ENCODE assay signal across 19 cellular contexts in the genomic region with DNA sequence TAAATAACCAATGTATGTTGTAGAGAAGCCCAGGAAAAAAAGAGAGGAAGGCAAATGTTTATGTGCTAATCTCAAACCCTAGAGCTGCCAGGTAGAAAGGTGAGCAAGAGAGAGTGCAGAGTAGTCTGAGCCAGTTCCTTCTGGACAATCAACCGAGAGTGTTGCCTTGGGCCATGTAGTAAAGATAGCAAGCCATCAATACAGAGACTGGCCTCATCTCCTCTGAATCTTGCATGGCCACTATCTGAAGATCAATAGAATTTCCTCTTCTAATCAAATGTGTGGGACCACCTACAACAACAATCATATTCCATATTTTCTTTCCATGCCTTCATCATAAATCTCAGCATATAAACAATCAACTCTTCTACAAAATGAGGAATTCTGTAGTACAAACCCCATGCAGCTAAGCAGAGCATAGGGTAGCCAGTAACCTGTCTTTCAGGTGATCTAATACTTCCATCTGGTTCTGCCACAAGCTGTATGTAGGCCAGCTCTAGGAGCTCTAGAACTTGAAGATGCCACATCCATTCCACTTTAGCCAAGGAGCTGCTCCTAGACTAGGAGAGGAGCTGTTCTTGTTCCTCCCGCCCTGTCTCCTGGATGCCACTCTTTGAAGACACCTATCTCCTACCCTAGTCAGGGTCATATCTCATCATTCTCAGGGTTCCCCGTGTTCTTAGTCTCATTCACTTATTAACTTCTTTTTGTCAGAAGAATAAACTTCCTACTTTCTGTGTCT.
"Had no signal": no experiment of that assay in that cellular context is flagged by ENCODE, and none has a peak within 500 bp of the region (broad histone marks: within the 10 kb centered on the region; RNA-seq: fewer than 3 reads in every experiment).

No MANE protein-coding gene starts in this region.

- H3K4me3 ChIP-seq: coronary artery, hepatocyte, prostate gland, skin epidermis, thoracic aorta, transverse colon had no signal

- H3K27me3 ChIP-seq: hepatocyte, transverse colon had no signal

- H3K36me3 ChIP-seq: prostate gland, thoracic aorta, transverse colon had no signal

- DNase-seq: effector CD4-positive, alpha-beta T cell; foreskin melanocyte; head of caudate nucleus; left colon; mammary epithelial cell; naive thymus-derived CD4-positive, alpha-beta T cell; retina; stimulated activated CD4-positive, alpha-beta T cell treated with anti-CD3 and anti-CD28 coated beads, Interleukin-2, amount 100 ng/mL, for 24 hours; stimulated activated CD4-positive, alpha-beta T cell treated with anti-CD3 and anti-CD28 coated beads, Interleukin-4, amount 100 ng/mL, for 4 hours; stimulated activated naive B cell treated with anti-CD40 and anti-IgM and Interleukin-4, amounts not matched to agents 10 μg/mL and 1 μg/mL and 100 μg/mL, for 72 hours; stimulated activated naive CD8-positive, alpha-beta T cell treated with anti-CD3 and anti-CD28 coated beads, Interleukin-15, amount 100 ng/mL, for 72 hours; transverse colon had no signal

- H3K27ac Mint-ChIP-seq: naive thymus-derived CD4-positive, alpha-beta T cell; stimulated activated naive B cell treated with anti-CD40 and anti-IgM and Interleukin-4, amounts not matched to agents 10 μg/mL and 1 μg/mL and 100 μg/mL, for 72 hours had no signal

- H3K9me3 Mint-ChIP-seq: stimulated activated naive B cell treated with anti-CD40 and anti-IgM and Interleukin-4, amounts not matched to agents 10 μg/mL and 1 μg/mL and 100 μg/mL, for 72 hours had no signal

- H3K4me3 Mint-ChIP-seq: naive thymus-derived CD4-positive, alpha-beta T cell; stimulated activated naive B cell treated with anti-CD40 and anti-IgM and Interleukin-4, amounts not matched to agents 10 μg/mL and 1 μg/mL and 100 μg/mL, for 72 hours; stimulated activated naive CD8-positive, alpha-beta T cell treated with anti-CD3 and anti-CD28 coated beads, Interleukin-15, amount 100 ng/mL, for 72 hours had no signal

- H3K9me3 ChIP-seq: prostate gland, thoracic aorta, transverse colon had no signal

- H3K4me1 ChIP-seq: parathyroid adenoma, prostate gland had no signal

- H3K4me2 ChIP-seq: hepatocyte had no signal

- ATAC-seq: left colon; naive thymus-derived CD4-positive, alpha-beta T cell; sciatic nerve; stimulated activated naive B cell treated with anti-CD40 and anti-IgM and Interleukin-4, amounts not matched to agents 10 μg/mL and 1 μg/mL and 100 μg/mL, for 72 hours; stimulated activated naive CD8-positive, alpha-beta T cell treated with anti-CD3 and anti-CD28 coated beads, Interleukin-15, amount 100 ng/mL, for 72 hours had no signal

- H2AFZ ChIP-seq: hepatocyte, parathyroid adenoma had no signal

- H3K27ac ChIP-seq: coronary artery, hepatocyte, parathyroid adenoma, prostate gland, thoracic aorta, transverse colon had no signal

- H3K36me3 Mint-ChIP-seq: stimulated activated naive B cell treated with anti-CD40 and anti-IgM and Interleukin-4, amounts not matched to agents 10 μg/mL and 1 μg/mL and 100 μg/mL, for 72 hours had no signal

- H3K9ac ChIP-seq: parathyroid adenoma had no signal
